ENCODE assay signal across 22 cellular contexts in genomic region chrX:1425381-1425780, GRCh38. TPM values are rescaled to one million over a fixed set of nuclear protein-coding genes. Genes with fewer than 3 reads are reported as not detected.
DNase-seq lines count a peak whose midpoint lies in the region; ATAC-seq and TF ChIP-seq lines count a peak whose summit lies in the region.
"Had no signal": no experiment of that assay in that cellular context is flagged by ENCODE, and none has a peak within 500 bp of the region (broad histone marks: within the 10 kb centered on the region; RNA-seq: fewer than 3 reads in every experiment).

No MANE protein-coding gene starts in this region.

- TF ChIP-seq CTCF in WERI-Rb-1 (IDR thresholded peaks at IDR 0.05; ENCODE audit: low read depth, low read length): no peak
- TF ChIP-seq CTCF in mucosa of descending colon (IDR thresholded peaks at IDR 0.05): no peak
- no peak for TF ChIP-seq CTCF in upper lobe of right lung (IDR thresholded peaks at IDR 0.05)

- H3K9me3 ChIP-seq in WERI-Rb-1 (ENCODE audit: severe bottlenecking): peaks cover 8% of the 10 kb centered on the region
- peaks cover 14% of the 10 kb centered on the region for H3K9me3 ChIP-seq in mucosa of descending colon
- H3K9me3 ChIP-seq in upper lobe of right lung: no peaks in the 10 kb centered on the region

- ATAC-seq in left ventricle myocardium superior (no peak), mucosa of descending colon (no peak), upper lobe of right lung (no peak)

- intact Hi-C loops in left ventricle myocardium superior (cut with micrococcal nuclease) (no loop called here), cardiac septum (cut with DNase I) (no loop called here), mucosa of descending colon (cut with DNase I, micrococcal nuclease) (no loop called here), upper lobe of right lung (cut with DNase I) (no loop called here)

- H3K36me3 ChIP-seq in WERI-Rb-1: peaks cover 53% of the 10 kb centered on the region
- H3K36me3 ChIP-seq in mucosa of descending colon (ENCODE audit: low read depth): no peaks in the 10 kb centered on the region
- H3K36me3 ChIP-seq in upper lobe of right lung: peaks cover 36% of the 10 kb centered on the region

- DNase-seq in left ventricle myocardium superior: peak; percentile 10
- DNase-seq in cardiac septum (ENCODE audit: low spot score): no peak
- peak; percentile 3 for DNase-seq in WERI-Rb-1
- peak in 2 of 3 donors; percentile 3 to 10 for DNase-seq in mucosa of descending colon
- peak; percentile 5 for DNase-seq in upper lobe of right lung
- no peak for DNase-seq in HuH-7.5 (ENCODE audit: low spot score)
- no peak for DNase-seq in NCI-H226
- no peak for DNase-seq in T1000 (lab: John Stamatoyannopoulos, UW)
- DNase-seq: COR-L47, DMS 273 treated with DMSO at 0.1 percent for 48 hours, DMS79 treated with DMSO at 0.1 percent for 48 hours, H7, Kasumi-1, MG63, NCI-H1417 treated with DMSO at 0.1 percent for 48 hours, NCI-H1930, NCI-H2227 treated with DMSO at 0.1 percent for 48 hours, NCI-H510A treated with DMSO at 0.1 percent for 48 hours, NCI-H748 treated with DMSO at 0.1 percent for 48 hours, PC-9, SJCRH30 had no signal

- H3K27me3 ChIP-seq in WERI-Rb-1 (ENCODE audit: insufficient read depth, low read depth, severe bottlenecking): no peaks in the 10 kb centered on the region
- no peaks in the 10 kb centered on the region for H3K27me3 ChIP-seq in upper lobe of right lung
- H3K27me3 ChIP-seq: BLaER1, MG63, SJCRH30 had no signal

- no peak overlapping the region for H3K4me3 ChIP-seq in WERI-Rb-1 (ENCODE audit: low read depth, low read length)
- no peak overlapping the region for H3K4me3 ChIP-seq in mucosa of descending colon
- H3K4me3 ChIP-seq in upper lobe of right lung: no peak overlapping the region
- H3K4me3 ChIP-seq: BLaER1, MG63, PC-9, SJCRH30 had no signal

- H3K4me1 ChIP-seq in mucosa of descending colon (ENCODE audit: low read depth) (no peaks in the 10 kb centered on the region), upper lobe of right lung (no peaks in the 10 kb centered on the region)
- H3K4me1 ChIP-seq: SJCRH30 had no signal

- H3K27ac ChIP-seq in WERI-Rb-1 (no peak overlapping the region), upper lobe of right lung (no peak overlapping the region)
- H3K27ac ChIP-seq: BLaER1, PC-9, SJCRH30 had no signal

RNA-seq across cellular contexts. Expression of gene ASMTL, which starts 27.3 kb away (rescaled TPM):
- total RNA-seq in left ventricle myocardium superior (34.3 TPM), cardiac septum (26.8 TPM), mucosa of descending colon (10 to 100 TPM; 15.6 to 32.0 (median 18.8) TPM), upper lobe of right lung (23.8 TPM)

RNA-seq across cellular contexts. Expression of gene SLC25A6, which starts 33.5 kb away (rescaled TPM):
- total RNA-seq in left ventricle myocardium superior (172 TPM), cardiac septum (147 TPM), mucosa of descending colon (100 to 1,000 TPM; 435 to 455 (median 450) TPM), upper lobe of right lung (337 TPM)

Comparison
In these comparisons a context has a peak if more than half of its experiments do, and no peak if none do; other contexts are left out.
1. DNase-seq: peak in left ventricle myocardium superior (single experiment), WERI-Rb-1 (single experiment), mucosa of descending colon (2 of 3) and upper lobe of right lung (single experiment); none in cardiac septum (single experiment), HuH-7.5 (single experiment), NCI-H226 (single experiment) and T1000 (single experiment).